In the genomic region with DNA sequence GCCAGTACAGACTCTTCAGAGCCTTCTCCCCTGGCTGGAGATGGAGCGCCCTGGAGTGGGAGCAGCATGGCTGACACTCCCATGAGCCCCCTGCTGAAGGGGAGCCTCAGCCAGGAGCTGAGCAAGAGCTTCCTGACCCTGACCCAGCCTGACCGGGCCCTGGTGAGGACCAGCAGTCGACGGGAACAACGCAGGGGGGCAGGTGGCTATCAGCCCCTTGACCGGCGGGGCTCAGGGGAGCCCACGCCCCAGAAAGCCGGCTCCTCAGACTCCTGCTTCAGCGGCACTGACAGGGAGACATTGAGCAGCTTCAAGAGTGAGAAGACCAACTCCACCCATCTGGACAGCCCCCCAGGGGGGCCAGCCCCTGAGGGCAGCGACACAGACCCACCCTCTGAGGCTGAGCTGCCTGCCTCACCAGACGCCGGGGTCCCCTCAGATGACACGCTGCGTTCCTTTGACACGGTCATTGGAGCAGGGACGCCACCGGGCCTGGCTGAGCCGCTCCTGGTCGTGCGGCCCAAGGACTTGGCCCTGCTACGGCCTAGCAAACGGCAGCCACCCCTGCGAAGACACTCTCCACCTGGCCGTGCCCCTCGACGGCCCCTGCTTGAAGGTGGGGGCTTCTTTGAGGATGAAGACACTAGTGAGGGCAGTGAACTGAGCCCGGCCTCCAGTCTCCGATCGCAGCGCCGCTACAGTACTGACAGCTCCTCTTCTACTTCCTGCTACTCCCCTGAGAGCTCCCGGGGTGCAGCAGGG, we compare ENCODE assay signal across 28 cellular contexts. TPM values are rescaled to one million over a fixed set of nuclear protein-coding genes. Genes with fewer than 3 reads are reported as not detected.
DNase-seq lines count a peak whose midpoint lies in the region; ATAC-seq, FAIRE-seq and TF ChIP-seq lines count a peak whose summit lies in the region.
"Had no signal": no experiment of that assay in that cellular context is flagged by ENCODE, and none has a peak within 500 bp of the region (broad histone marks: within the 10 kb centered on the region; RNA-seq: fewer than 3 reads in every experiment).

No MANE protein-coding gene starts in this region.

- TF ChIP-seq CTCF in HepG2 (CRISPR knock-in tag; IDR thresholded peaks at IDR 0.05) = no peak
- no peak for TF ChIP-seq CTCF in right lobe of liver (IDR thresholded peaks at IDR 0.05)
- TF ChIP-seq CTCF in OCI-LY1 (IDR thresholded peaks at IDR 0.05; ENCODE audit: low read length) = no peak
- no peak for TF ChIP-seq CTCF in brain (conservative IDR thresholded peaks at IDR 0.05)

- peaks cover 20% of the 10 kb centered on the region for H3K4me1 ChIP-seq in HepG2 (ENCODE audit: insufficient read depth, low read length)
- peaks cover 0 to 9% (median 4%) of the 10 kb centered on the region in 4 donors for H3K4me1 ChIP-seq in right lobe of liver
- H3K4me1 ChIP-seq in OCI-LY1 (ENCODE audit: insufficient read depth, low read length, severe bottlenecking) = peaks cover 42% of the 10 kb centered on the region

- no TSS peak for BruUV-seq in HepG2 (replicated peaks; lab: Mats Ljungman, UMichigan)

- peaks cover 0 to 8% (median 0%) of the 10 kb centered on the region in 5 experiments for H3K9me3 Mint-ChIP-seq in brain
- no peaks in the 10 kb centered on the region for H3K9me3 Mint-ChIP-seq in stimulated activated effector memory CD8-positive, alpha-beta T cell treated with anti-CD3 and anti-CD28 coated beads, Interleukin-12 subunit alpha, Interleukin-12 subunit beta, amount 100 ng/mL, for 72 hours
- H3K9me3 Mint-ChIP-seq: activated CD4-positive, alpha-beta memory T cell treated with anti-CD3 and anti-CD28 coated beads for 36 hours; activated naive CD4-positive, alpha-beta T cell treated with anti-CD3 and anti-CD28 coated beads, Interleukin-2, amount 50 U/mL, for 72 hours; IgD-negative memory B cell; WTC11 had no signal

- H3K27me3 ChIP-seq in HepG2 (ENCODE audit: control insufficient read depth in 1 of 2, insufficient read depth in 2 of 2, low read length in 2 of 2) (no peaks in the 10 kb centered on the region; a peak in 1 of 5 replicates), right lobe of liver (no peaks in the 10 kb centered on the region), OCI-LY1 (ENCODE audit: insufficient read depth, low read length) (no peaks in the 10 kb centered on the region)
- H3K27me3 ChIP-seq: heart right ventricle had no signal

- H3K9me3 ChIP-seq in HepG2 (ENCODE audit: low read length) = no peaks in the 10 kb centered on the region
- H3K9me3 ChIP-seq in right lobe of liver = no peaks in the 10 kb centered on the region
- no peaks in the 10 kb centered on the region for H3K9me3 ChIP-seq in OCI-LY1 (ENCODE audit: low read length)
- H3K9me3 ChIP-seq: heart right ventricle, thoracic aorta had no signal

- CTCF ChIA-PET in HepG2 (lab: Yijun Ruan, JAX; ENCODE audit: low intra/inter-chr PET ratio, low total read pairs) = no interaction called here

- DNase-seq in HepG2 (ENCODE audit: low spot score) (no peak), right lobe of liver (no peak), GM12892 (ENCODE audit: insufficient read length) (no peak), Kasumi-1 (lab: John Stamatoyannopoulos, UW) (no peak)
- no peak for DNase-seq in stimulated activated effector memory CD8-positive, alpha-beta T cell treated with anti-CD3 and anti-CD28 coated beads, Interleukin-12 subunit alpha, Interleukin-12 subunit beta, amount 100 ng/mL, for 72 hours (ENCODE audit: low spot score in 2 of 2)
- DNase-seq: activated CD4-positive, alpha-beta memory T cell treated with anti-CD3 and anti-CD28 coated beads for 36 hours; DMS 273 treated with DMSO at 0.1 percent for 48 hours; heart right ventricle; left cardiac atrium; mesenchymal stem cell; NCI-H1417 treated with DMSO at 0.1 percent for 48 hours; NCI-H774; OCI-M1; T1000 had no signal

- H3K4me1 Mint-ChIP-seq in brain = peaks cover 20% of the 10 kb centered on the region
- peaks cover 29% of the 10 kb centered on the region for H3K4me1 Mint-ChIP-seq in stimulated activated effector memory CD8-positive, alpha-beta T cell treated with anti-CD3 and anti-CD28 coated beads, Interleukin-12 subunit alpha, Interleukin-12 subunit beta, amount 100 ng/mL, for 72 hours

- H3K79me2 ChIP-seq in HepG2 (ENCODE audit: insufficient read depth, low read length) (peaks cover 32% of the 10 kb centered on the region), OCI-LY1 (ENCODE audit: insufficient read depth, low read length) (peaks cover 9% of the 10 kb centered on the region; the same call in 1 of the 2 replicates)

- intact Hi-C loops in HepG2 (cut with micrococcal nuclease; ENCODE audit: unreplicated experiment) = no loop called here
- intact Hi-C loops in right lobe of liver (cut with DNase I) = no loop called here

- in situ Hi-C loops in HepG2 (cut with HindIII; ENCODE audit: extremely low pct_ligation_motif_present, low pct_unique_long_range_greater_than_20kb) = no loop called here

- H3K4me3 Mint-ChIP-seq in brain = peak overlapping the region in 4 of 5 experiments; percentile 89 to 98 (median 95)
- H3K4me3 Mint-ChIP-seq in stimulated activated effector memory CD8-positive, alpha-beta T cell treated with anti-CD3 and anti-CD28 coated beads, Interleukin-12 subunit alpha, Interleukin-12 subunit beta, amount 100 ng/mL, for 72 hours = no peak overlapping the region
- H3K4me3 Mint-ChIP-seq: CD14-positive monocyte had no signal

- H3K36me3 Mint-ChIP-seq in brain = peaks cover 13% of the 10 kb centered on the region
- peaks cover 84% of the 10 kb centered on the region for H3K36me3 Mint-ChIP-seq in stimulated activated effector memory CD8-positive, alpha-beta T cell treated with anti-CD3 and anti-CD28 coated beads, Interleukin-12 subunit alpha, Interleukin-12 subunit beta, amount 100 ng/mL, for 72 hours

- ATAC-seq in HepG2 (no peak), right lobe of liver (no peak), GM21825 (IDR thresholded peaks at IDR 0.05; ENCODE audit: unreplicated experiment) (no peak)
- ATAC-seq in stimulated activated effector memory CD8-positive, alpha-beta T cell treated with anti-CD3 and anti-CD28 coated beads, Interleukin-12 subunit alpha, Interleukin-12 subunit beta, amount 100 ng/mL, for 72 hours = no peak
- ATAC-seq: activated naive CD4-positive, alpha-beta T cell treated with anti-CD3 and anti-CD28 coated beads, Interleukin-2, amount 50 U/mL, for 72 hours; heart right ventricle; left cardiac atrium; Right ventricle myocardium inferior; WTC11 had no signal

- no peak overlapping the region for H3K9ac ChIP-seq in HepG2 (ENCODE audit: insufficient read depth, low read depth, low read length)
- peak overlapping the region; percentile 93; the same call in 1 of the 2 replicates for H3K9ac ChIP-seq in OCI-LY1 (ENCODE audit: low read length)

- POLR2A ChIA-PET in HepG2 (lab: Yijun Ruan, JAX) = interaction anchor here (1.4 to 2.7 kb wide), 5 partner anchors 8 to 35 kb away, joined by 7 to 45 read pairs (median 11); no protein-coding TSS in a partner anchor

- no peaks in the 10 kb centered on the region for H3F3A ChIP-seq in OCI-LY1 (ENCODE audit: insufficient read depth, low read length)

- FAIRE-seq in HepG2 (lab: Jason Lieb, UNC) = no peak
- no peak for FAIRE-seq in GM12892 (lab: Jason Lieb, UNC)

- H3K4me3 ChIP-seq in HepG2 (replicated peaks in 1 of 3; ENCODE audit: insufficient read depth in 1 of 3, low read depth in 2 of 3, low read length in 3 of 3) = no peak overlapping the region
- H3K4me3 ChIP-seq in right lobe of liver = no peak overlapping the region
- peak overlapping the region; percentile 10 for H3K4me3 ChIP-seq in OCI-LY1 (ENCODE audit: low read depth, low read length, poor library complexity, severe bottlenecking)
- H3K4me3 ChIP-seq: smooth muscle cell, thoracic aorta had no signal

- H3K4me2 ChIP-seq in HepG2 (ENCODE audit: low read depth, low read length) (no peak overlapping the region), OCI-LY1 (ENCODE audit: low read length) (peak overlapping the region; percentile 98)

- TF ChIP-seq POLR2A in HepG2 (IDR thresholded peaks at IDR 0.05; ENCODE audit: insufficient read depth in 1 of 2, low read depth in 2 of 2, low read length in 2 of 2) (no peak), right lobe of liver (IDR thresholded peaks at IDR 0.05) (no peak), GM12892 (IDR thresholded peaks at IDR 0.05; ENCODE audit: low read depth, low read length) (no peak)

- 99% methylated on average over 12 of the region's 33 CpGs for WGBS in HepG2 (ENCODE audit: low lambda C conversion rate)
- WGBS in right lobe of liver (ENCODE audit: insufficient coverage, low coverage, low lambda C conversion rate, missing lambda C conversion rate) = 76% methylated on average over 5 of the region's 33 CpGs

- H3K27ac ChIP-seq in HepG2 (ENCODE audit: extremely low read length, insufficient read depth, low read length) (no peak overlapping the region), right lobe of liver (no peak overlapping the region), OCI-LY1 (ENCODE audit: low read depth, low read length, poor library complexity, severe bottlenecking) (peak overlapping the region; percentile 46)
- H3K27ac ChIP-seq: heart right ventricle, thoracic aorta had no signal

- H4K20me1 ChIP-seq in HepG2 (ENCODE audit: insufficient read depth, low read length) (peaks cover 5% of the 10 kb centered on the region; the same call in 1 of the 2 replicates), OCI-LY1 (ENCODE audit: insufficient read depth, low read length) (no peaks in the 10 kb centered on the region)

- H3K27me3 Mint-ChIP-seq in brain = peaks cover 4% of the 10 kb centered on the region
- H3K27me3 Mint-ChIP-seq: IgD-negative memory B cell had no signal

- peak overlapping the region in 1 of 5 experiments; percentile 30 for H3K27ac Mint-ChIP-seq in brain
- H3K27ac Mint-ChIP-seq in stimulated activated effector memory CD8-positive, alpha-beta T cell treated with anti-CD3 and anti-CD28 coated beads, Interleukin-12 subunit alpha, Interleukin-12 subunit beta, amount 100 ng/mL, for 72 hours = peak overlapping the region; percentile 61
- H3K27ac Mint-ChIP-seq: activated CD4-positive, alpha-beta memory T cell treated with anti-CD3 and anti-CD28 coated beads for 36 hours; WTC11 had no signal

- H2AFZ ChIP-seq in HepG2 (ENCODE audit: low read length) (no peak overlapping the region), OCI-LY1 (ENCODE audit: low read length) (no peak overlapping the region)

- H3K36me3 ChIP-seq in HepG2 (replicated peaks in 1 of 2; ENCODE audit: control insufficient read depth in 1 of 2, insufficient read depth in 2 of 2, low read length in 2 of 2) (peaks cover 17 to 47% of the 10 kb centered on the region in 2 experiments; a peak in 4 of 5 replicates), right lobe of liver (peaks cover 0 to 31% (median 13%) of the 10 kb centered on the region in 4 donors), OCI-LY1 (ENCODE audit: insufficient read depth, low read length) (peaks cover 58% of the 10 kb centered on the region)

- H3K9me2 ChIP-seq in OCI-LY1 (ENCODE audit: low read depth, low read length) = no peaks in the 10 kb centered on the region

- TF ChIP-seq RAD21 in HepG2 (CRISPR knock-in tag; IDR thresholded peaks at IDR 0.05) = no peak

- TF ChIP-seq EP300 in HepG2 (IDR thresholded peaks at IDR 0.05; ENCODE audit: low read depth in 2 of 2, low read length in 2 of 2) = no peak
- no peak for TF ChIP-seq EP300 in HepG2 (CRISPR knock-in tag; IDR thresholded peaks at IDR 0.05; ENCODE audit: borderline replicate concordance)

RNA-seq across cellular contexts. Expression of gene PCNX3, which starts 2.6 kb away (rescaled TPM):
- total RNA-seq in HepG2 (2016; rRNA removed; fragmentation: Illumina TruSeq; extraction: Trizol) (14.5 and 23.0 TPM in 2 replicates), right lobe of liver (10 to 100 TPM; 11.2 to 32.9 (median 12.4) TPM)
- total RNA-seq in HepG2 (2016; cell fraction: cytosol; rRNA removed; fragmentation: Illumina TruSeq; extraction: Trizol; ENCODE audit: low read depth) = 8.5 and 8.7 TPM in 2 replicates
- 12.2 and 22.7 TPM in 2 replicates for total RNA-seq in HepG2 (2016; cell fraction: insoluble cytoplasmic fraction; rRNA removed; fragmentation: Illumina TruSeq; extraction: Trizol)
- 9.3 and 9.7 TPM in 2 replicates for total RNA-seq in HepG2 (2016; cell fraction: membrane; rRNA removed; fragmentation: Illumina TruSeq; extraction: Trizol)
- 26.0 and 33.8 TPM in 2 replicates for total RNA-seq in HepG2 (2016; cell fraction: nucleus; rRNA removed; fragmentation: Illumina TruSeq; extraction: Trizol)
- polyA plus RNA-seq in HepG2 (2011; rRNA removed) (16.2 and 23.1 TPM in 2 replicates), brain (ENCODE audit: insufficient read depth, low read depth, low replicate concordance) (29.6 TPM)
- 12.7 and 17.1 TPM in 2 replicates for polyA plus RNA-seq in HepG2 (2011; cell fraction: cytosol; rRNA removed)
- 99.5 and 123 TPM in 2 replicates for polyA plus RNA-seq in HepG2 (2011; cell fraction: nucleus; rRNA removed)
- 14.4 and 24.5 TPM in 2 replicates for polyA plus RNA-seq in HepG2 (2012)
- 4.3 and 4.9 TPM in 2 replicates for polyA plus RNA-seq in HepG2 (2016; cell fraction: cytosol; fragmentation: Illumina TruSeq; extraction: Trizol; ENCODE audit: low read depth)
- 14.3 and 21.7 TPM in 2 replicates for polyA plus RNA-seq in HepG2 (2016; cell fraction: insoluble cytoplasmic fraction; fragmentation: Illumina TruSeq; extraction: Trizol; ENCODE audit: low read depth)
- 5.8 and 6.9 TPM in 2 replicates for polyA plus RNA-seq in HepG2 (2016; cell fraction: membrane; fragmentation: Illumina TruSeq; extraction: Trizol; ENCODE audit: low read depth)
- 68.2 and 73.5 TPM in 2 replicates for polyA plus RNA-seq in HepG2 (2016; cell fraction: nucleus; fragmentation: Illumina TruSeq; extraction: Trizol; ENCODE audit: insufficient read depth, low read depth)
- 35.6 and 67.6 TPM in 2 replicates for polyA minus RNA-seq in HepG2 (2011; rRNA and poly(A)+ RNA removed; ENCODE audit: low replicate concordance)
- polyA minus RNA-seq in HepG2 (2011; cell fraction: cytosol; rRNA and poly(A)+ RNA removed) = 23.3 and 27.8 TPM in 2 replicates
- 32.3 and 32.8 TPM in 2 replicates for polyA minus RNA-seq in HepG2 (2011; cell fraction: nucleus; rRNA and poly(A)+ RNA removed)
- polyA plus RNA-seq in GM12892 (2012; ENCODE audit: missing spikeins) = 7.8 TPM

RNA-seq across cellular contexts. Expression of gene MAP3K11, which starts 4.2 kb away (rescaled TPM):
- total RNA-seq in HepG2 (2016; rRNA removed; fragmentation: Illumina TruSeq; extraction: Trizol) (35.6 and 51.5 TPM in 2 replicates), right lobe of liver (10 to 100 TPM; 48.3 to 67.1 (median 60.9) TPM)
- total RNA-seq in HepG2 (2016; cell fraction: cytosol; rRNA removed; fragmentation: Illumina TruSeq; extraction: Trizol; ENCODE audit: low read depth) = 9.8 and 11.0 TPM in 2 replicates
- 28.4 and 51.3 TPM in 2 replicates for total RNA-seq in HepG2 (2016; cell fraction: insoluble cytoplasmic fraction; rRNA removed; fragmentation: Illumina TruSeq; extraction: Trizol)
- total RNA-seq in HepG2 (2016; cell fraction: membrane; rRNA removed; fragmentation: Illumina TruSeq; extraction: Trizol) = 23.9 and 24.4 TPM in 2 replicates
- 38.3 and 44.6 TPM in 2 replicates for total RNA-seq in HepG2 (2016; cell fraction: nucleus; rRNA removed; fragmentation: Illumina TruSeq; extraction: Trizol)
- polyA plus RNA-seq in HepG2 (2011; rRNA removed) (35.9 and 54.6 TPM in 2 replicates), brain (ENCODE audit: insufficient read depth, low read depth, low replicate concordance) (79.2 TPM)
- polyA plus RNA-seq in HepG2 (2011; cell fraction: cytosol; rRNA removed) = 29.9 and 43.3 TPM in 2 replicates
- 105 and 109 TPM in 2 replicates for polyA plus RNA-seq in HepG2 (2011; cell fraction: nucleus; rRNA removed)
- polyA plus RNA-seq in HepG2 (2012) = 41.6 and 47.6 TPM in 2 replicates
- polyA plus RNA-seq in HepG2 (2016; cell fraction: cytosol; fragmentation: Illumina TruSeq; extraction: Trizol; ENCODE audit: low read depth) = 10.0 and 10.8 TPM in 2 replicates
- 43.2 and 55.5 TPM in 2 replicates for polyA plus RNA-seq in HepG2 (2016; cell fraction: insoluble cytoplasmic fraction; fragmentation: Illumina TruSeq; extraction: Trizol; ENCODE audit: low read depth)
- 24.5 and 29.1 TPM in 2 replicates for polyA plus RNA-seq in HepG2 (2016; cell fraction: membrane; fragmentation: Illumina TruSeq; extraction: Trizol; ENCODE audit: low read depth)
- polyA plus RNA-seq in HepG2 (2016; cell fraction: nucleus; fragmentation: Illumina TruSeq; extraction: Trizol; ENCODE audit: insufficient read depth, low read depth) = 98.1 and 107 TPM in 2 replicates
- polyA minus RNA-seq in HepG2 (2011; rRNA and poly(A)+ RNA removed; ENCODE audit: low replicate concordance) = 59.8 and 117 TPM in 2 replicates
- polyA minus RNA-seq in HepG2 (2011; cell fraction: cytosol; rRNA and poly(A)+ RNA removed) = 35.9 and 41.2 TPM in 2 replicates
- 61.7 and 76.1 TPM in 2 replicates for polyA minus RNA-seq in HepG2 (2011; cell fraction: nucleus; rRNA and poly(A)+ RNA removed)
- polyA plus RNA-seq in GM12892 (2012; ENCODE audit: missing spikeins) = 15.2 TPM

RNA-seq across cellular contexts. Expression of gene SIPA1, which starts 19.7 kb away (rescaled TPM):
- 5.4 and 5.8 TPM in 2 replicates for total RNA-seq in HepG2 (2016; rRNA removed; fragmentation: Illumina TruSeq; extraction: Trizol)
- 2.4 and 2.5 TPM in 2 replicates for total RNA-seq in HepG2 (2016; cell fraction: cytosol; rRNA removed; fragmentation: Illumina TruSeq; extraction: Trizol; ENCODE audit: low read depth)
- 5.0 and 7.9 TPM in 2 replicates for total RNA-seq in HepG2 (2016; cell fraction: insoluble cytoplasmic fraction; rRNA removed; fragmentation: Illumina TruSeq; extraction: Trizol)
- 5.1 and 6.5 TPM in 2 replicates for total RNA-seq in HepG2 (2016; cell fraction: membrane; rRNA removed; fragmentation: Illumina TruSeq; extraction: Trizol)
- 4.5 and 6.8 TPM in 2 replicates for total RNA-seq in HepG2 (2016; cell fraction: nucleus; rRNA removed; fragmentation: Illumina TruSeq; extraction: Trizol)
- 7.7 and 9.1 TPM in 2 replicates for polyA plus RNA-seq in HepG2 (2011; rRNA removed)
- polyA plus RNA-seq in HepG2 (2011; cell fraction: cytosol; rRNA removed) = 4.1 and 8.2 TPM in 2 replicates
- 29.6 and 37.0 TPM in 2 replicates for polyA plus RNA-seq in HepG2 (2011; cell fraction: nucleus; rRNA removed)
- 4.6 and 5.8 TPM in 2 replicates for polyA plus RNA-seq in HepG2 (2012)
- 2.6 and 2.8 TPM in 2 replicates for polyA plus RNA-seq in HepG2 (2016; cell fraction: cytosol; fragmentation: Illumina TruSeq; extraction: Trizol; ENCODE audit: low read depth)
- polyA plus RNA-seq in HepG2 (2016; cell fraction: insoluble cytoplasmic fraction; fragmentation: Illumina TruSeq; extraction: Trizol; ENCODE audit: low read depth) = 4.1 and 5.0 TPM in 2 replicates
- polyA plus RNA-seq in HepG2 (2016; cell fraction: membrane; fragmentation: Illumina TruSeq; extraction: Trizol; ENCODE audit: low read depth) = 4.4 and 5.1 TPM in 2 replicates
- polyA plus RNA-seq in HepG2 (2016; cell fraction: nucleus; fragmentation: Illumina TruSeq; extraction: Trizol; ENCODE audit: insufficient read depth, low read depth) = 10.2 and 11.1 TPM in 2 replicates
- polyA minus RNA-seq in HepG2 (2011; rRNA and poly(A)+ RNA removed; ENCODE audit: low replicate concordance) = 33.6 and 36.0 TPM in 2 replicates
- 9.0 and 11.6 TPM in 2 replicates for polyA minus RNA-seq in HepG2 (2011; cell fraction: cytosol; rRNA and poly(A)+ RNA removed)
- 6.8 and 10.8 TPM in 2 replicates for polyA minus RNA-seq in HepG2 (2011; cell fraction: nucleus; rRNA and poly(A)+ RNA removed)
- total RNA-seq in right lobe of liver = 10 to 100 TPM; 21.1 to 34.1 (median 25.3) TPM
- polyA plus RNA-seq in brain (ENCODE audit: insufficient read depth, low read depth, low replicate concordance) = 33.7 TPM
- 26.0 TPM for polyA plus RNA-seq in GM12892 (2012; ENCODE audit: missing spikeins)

RNA-seq across cellular contexts. Expression of gene KCNK7, which starts 22.6 kb away (rescaled TPM):
- total RNA-seq in HepG2 (2016; rRNA removed; fragmentation: Illumina TruSeq; extraction: Trizol) (not detected in 2 replicates), right lobe of liver (under 1 TPM in 1 of 6 experiments, not detected in 5; 0.31 TPM)
- total RNA-seq in HepG2 (2016; cell fraction: cytosol; rRNA removed; fragmentation: Illumina TruSeq; extraction: Trizol; ENCODE audit: low read depth) = not detected in 2 replicates
- not detected in 2 replicates for total RNA-seq in HepG2 (2016; cell fraction: insoluble cytoplasmic fraction; rRNA removed; fragmentation: Illumina TruSeq; extraction: Trizol)
- total RNA-seq in HepG2 (2016; cell fraction: membrane; rRNA removed; fragmentation: Illumina TruSeq; extraction: Trizol) = not detected in 2 replicates
- total RNA-seq in HepG2 (2016; cell fraction: nucleus; rRNA removed; fragmentation: Illumina TruSeq; extraction: Trizol) = 1.2 TPM in 1 of 2 replicates, not detected in the other
- polyA plus RNA-seq in HepG2 (2011; rRNA removed) (0.11 and 0.14 TPM in 2 replicates), brain (ENCODE audit: insufficient read depth, low read depth, low replicate concordance) (0.68 TPM)
- 0.04 TPM in 1 of 2 replicates, not detected in the other for polyA plus RNA-seq in HepG2 (2011; cell fraction: cytosol; rRNA removed)
- polyA plus RNA-seq in HepG2 (2011; cell fraction: nucleus; rRNA removed) = 0.69 and 0.97 TPM in 2 replicates
- polyA plus RNA-seq in HepG2 (2012) = 0.28 TPM in 1 of 2 replicates, not detected in the other
- not detected in 2 replicates for polyA plus RNA-seq in HepG2 (2016; cell fraction: cytosol; fragmentation: Illumina TruSeq; extraction: Trizol; ENCODE audit: low read depth)
- polyA plus RNA-seq in HepG2 (2016; cell fraction: insoluble cytoplasmic fraction; fragmentation: Illumina TruSeq; extraction: Trizol; ENCODE audit: low read depth) = not detected in 2 replicates
- not detected in 2 replicates for polyA plus RNA-seq in HepG2 (2016; cell fraction: membrane; fragmentation: Illumina TruSeq; extraction: Trizol; ENCODE audit: low read depth)
- polyA plus RNA-seq in HepG2 (2016; cell fraction: nucleus; fragmentation: Illumina TruSeq; extraction: Trizol; ENCODE audit: insufficient read depth, low read depth) = 0.38 and 0.77 TPM in 2 replicates
- polyA minus RNA-seq in HepG2 (2011; rRNA and poly(A)+ RNA removed; ENCODE audit: low replicate concordance) = 0.33 and 0.90 TPM in 2 replicates
- polyA minus RNA-seq in HepG2 (2011; cell fraction: cytosol; rRNA and poly(A)+ RNA removed) = not detected in 2 replicates
- 0.75 and 1.2 TPM in 2 replicates for polyA minus RNA-seq in HepG2 (2011; cell fraction: nucleus; rRNA and poly(A)+ RNA removed)
- not detected for polyA plus RNA-seq in GM12892 (2012; ENCODE audit: missing spikeins)
- total RNA-seq: fibroblast of villous mesenchyme, MCF 10A, osteoblast, smooth muscle cell had no signal
- polyA plus RNA-seq: AG04450, CD14-positive monocyte, IgD-negative memory B cell, smooth muscle cell had no signal

RNA-seq across cellular contexts. Expression of gene EHBP1L1, which starts 42.3 kb away (rescaled TPM):
- total RNA-seq in HepG2 (2016; rRNA removed; fragmentation: Illumina TruSeq; extraction: Trizol) = 5.4 and 10.6 TPM in 2 replicates
- total RNA-seq in HepG2 (2016; cell fraction: cytosol; rRNA removed; fragmentation: Illumina TruSeq; extraction: Trizol; ENCODE audit: low read depth) = 2.5 and 2.6 TPM in 2 replicates
- 3.9 and 9.7 TPM in 2 replicates for total RNA-seq in HepG2 (2016; cell fraction: insoluble cytoplasmic fraction; rRNA removed; fragmentation: Illumina TruSeq; extraction: Trizol)
- total RNA-seq in HepG2 (2016; cell fraction: membrane; rRNA removed; fragmentation: Illumina TruSeq; extraction: Trizol) = 3.4 TPM in 2 replicates
- 7.8 and 8.4 TPM in 2 replicates for total RNA-seq in HepG2 (2016; cell fraction: nucleus; rRNA removed; fragmentation: Illumina TruSeq; extraction: Trizol)
- polyA plus RNA-seq in HepG2 (2011; rRNA removed) = 8.3 and 14.4 TPM in 2 replicates
- polyA plus RNA-seq in HepG2 (2011; cell fraction: cytosol; rRNA removed) = 7.1 and 10.0 TPM in 2 replicates
- polyA plus RNA-seq in HepG2 (2011; cell fraction: nucleus; rRNA removed) = 74.9 and 85.5 TPM in 2 replicates
- 9.8 and 10.7 TPM in 2 replicates for polyA plus RNA-seq in HepG2 (2012)
- 0.58 and 0.94 TPM in 2 replicates for polyA plus RNA-seq in HepG2 (2016; cell fraction: cytosol; fragmentation: Illumina TruSeq; extraction: Trizol; ENCODE audit: low read depth)
- 4.6 and 5.1 TPM in 2 replicates for polyA plus RNA-seq in HepG2 (2016; cell fraction: insoluble cytoplasmic fraction; fragmentation: Illumina TruSeq; extraction: Trizol; ENCODE audit: low read depth)
- polyA plus RNA-seq in HepG2 (2016; cell fraction: membrane; fragmentation: Illumina TruSeq; extraction: Trizol; ENCODE audit: low read depth) = 0.79 and 1.3 TPM in 2 replicates
- polyA plus RNA-seq in HepG2 (2016; cell fraction: nucleus; fragmentation: Illumina TruSeq; extraction: Trizol; ENCODE audit: insufficient read depth, low read depth) = 27.0 and 30.2 TPM in 2 replicates
- 23.3 and 45.1 TPM in 2 replicates for polyA minus RNA-seq in HepG2 (2011; rRNA and poly(A)+ RNA removed; ENCODE audit: low replicate concordance)
- 7.6 and 13.2 TPM in 2 replicates for polyA minus RNA-seq in HepG2 (2011; cell fraction: cytosol; rRNA and poly(A)+ RNA removed)
- polyA minus RNA-seq in HepG2 (2011; cell fraction: nucleus; rRNA and poly(A)+ RNA removed) = 6.4 and 11.8 TPM in 2 replicates
- total RNA-seq in right lobe of liver = 10 to 100 TPM; 10.0 to 29.9 (median 13.7) TPM
- 8.2 TPM for polyA plus RNA-seq in brain (ENCODE audit: insufficient read depth, low read depth, low replicate concordance)
- 36.8 TPM for polyA plus RNA-seq in GM12892 (2012; ENCODE audit: missing spikeins)
